Comparison of ENCODE assay signal across 18 cellular contexts in genomic region chr17:29253037-29253436, GRCh38. TPM values are rescaled to one million over a fixed set of nuclear protein-coding genes. Genes with fewer than 3 reads are reported as not detected.
A peak's percentile ranks its signal among the peaks of the same experiment; 100 is the strongest.
DNase-seq lines count a peak whose midpoint lies in the region; ATAC-seq and TF ChIP-seq lines count a peak whose summit lies in the region.
"Had no signal": no experiment of that assay in that cellular context is flagged by ENCODE, and none has a peak within 500 bp of the region (broad histone marks: within the 10 kb centered on the region; RNA-seq: fewer than 3 reads in every experiment).

No MANE protein-coding gene starts in this region.

- H4K91ac ChIP-seq in mesenchymal stem cell (ENCODE audit: low read length), result no peak overlapping the region

- H3K9me3 ChIP-seq in RWPE2 (ENCODE audit: severe bottlenecking) (no peaks in the 10 kb centered on the region), mesenchymal stem cell (ENCODE audit: control insufficient read depth, low read length) (no peaks in the 10 kb centered on the region), mucosa of descending colon (no peaks in the 10 kb centered on the region)
- H3K9me3 ChIP-seq: Caco-2, SJSA1 had no signal

- intact Hi-C loops in mucosa of descending colon (cut with DNase I, micrococcal nuclease), result no loop called here

- H3K27ac Mint-ChIP-seq in activated naive CD8-positive, alpha-beta T cell, result peak overlapping the region; percentile 52
- H3K27ac Mint-ChIP-seq in activated naive CD8-positive, alpha-beta T cell treated with anti-CD3 and anti-CD28 coated beads for 36 hours, result no peak overlapping the region
- H3K27ac Mint-ChIP-seq: IgD-negative memory B cell had no signal

- no peak overlapping the region for H2BK15ac ChIP-seq in mesenchymal stem cell (ENCODE audit: low read depth, poor library complexity, severe bottlenecking)

- no peaks in the 10 kb centered on the region for H3K79me1 ChIP-seq in mesenchymal stem cell (replicated peaks; ENCODE audit: low read length, poor library complexity, severe bottlenecking)

- H3K9me3 Mint-ChIP-seq in activated naive CD8-positive, alpha-beta T cell (ENCODE audit: low read depth), result no peaks in the 10 kb centered on the region
- H3K9me3 Mint-ChIP-seq in activated naive CD8-positive, alpha-beta T cell treated with anti-CD3 and anti-CD28 coated beads for 36 hours, result no peaks in the 10 kb centered on the region
- H3K9me3 Mint-ChIP-seq: IgD-negative memory B cell had no signal

- no peaks in the 10 kb centered on the region for H3K27me3 Mint-ChIP-seq in activated naive CD8-positive, alpha-beta T cell
- no peaks in the 10 kb centered on the region for H3K27me3 Mint-ChIP-seq in activated naive CD8-positive, alpha-beta T cell treated with anti-CD3 and anti-CD28 coated beads for 36 hours
- H3K27me3 Mint-ChIP-seq: IgD-negative memory B cell had no signal

- no peak overlapping the region for H3K4me3 Mint-ChIP-seq in activated naive CD8-positive, alpha-beta T cell
- H3K4me3 Mint-ChIP-seq in activated naive CD8-positive, alpha-beta T cell treated with anti-CD3 and anti-CD28 coated beads for 36 hours, result no peak overlapping the region
- H3K4me3 Mint-ChIP-seq: IgD-negative memory B cell had no signal

- no peak overlapping the region for H3K18ac ChIP-seq in mesenchymal stem cell (ENCODE audit: low read depth in 1 of 2, low read length in 2 of 2)

- no peak overlapping the region for H3K4ac ChIP-seq in mesenchymal stem cell (ENCODE audit: low read depth in 1 of 2, low read length in 2 of 2)

- H2BK5ac ChIP-seq in mesenchymal stem cell (ENCODE audit: low read depth, low read length, poor library complexity, severe bottlenecking), result no peak overlapping the region

- H3K9ac ChIP-seq in mesenchymal stem cell (ENCODE audit: low read length), result peak overlapping the region; percentile 0

- no peak overlapping the region for H3K14ac ChIP-seq in mesenchymal stem cell (ENCODE audit: low read length in 2 of 2)

- WGBS in mesenchymal stem cell, result no CpG with 5 or more reads among the region's 2 CpGs

- H3K4me1 Mint-ChIP-seq in activated naive CD8-positive, alpha-beta T cell (ENCODE audit: low read depth), result peaks cover 10% of the 10 kb centered on the region
- peaks cover 20% of the 10 kb centered on the region for H3K4me1 Mint-ChIP-seq in activated naive CD8-positive, alpha-beta T cell treated with anti-CD3 and anti-CD28 coated beads for 36 hours

- peaks cover 3% of the 10 kb centered on the region for H3K36me3 Mint-ChIP-seq in activated naive CD8-positive, alpha-beta T cell
- peaks cover 8% of the 10 kb centered on the region for H3K36me3 Mint-ChIP-seq in activated naive CD8-positive, alpha-beta T cell treated with anti-CD3 and anti-CD28 coated beads for 36 hours
- H3K36me3 Mint-ChIP-seq: IgD-negative memory B cell had no signal

- H4K8ac ChIP-seq in mesenchymal stem cell (ENCODE audit: low read length), result no peak overlapping the region

- TF ChIP-seq CTCF in GM12874 (IDR thresholded peaks at IDR 0.05; ENCODE audit: insufficient read depth, low read depth, low read length) (0 out of 2 replicates have a peak, but pooled peaks have one; percentile 10), RWPE2 (IDR thresholded peaks at IDR 0.05; ENCODE audit: poor library complexity, severe bottlenecking) (no peak), mucosa of descending colon (IDR thresholded peaks at IDR 0.05) (no peak)

- H3K36me3 ChIP-seq in RWPE2 (ENCODE audit: low read depth) (peaks cover 24% of the 10 kb centered on the region), mesenchymal stem cell (ENCODE audit: control insufficient read depth in 1 of 2, insufficient read depth in 2 of 2, low read depth in 1 of 2, low read length in 2 of 2) (peaks cover 5 to 9% of the 10 kb centered on the region in 2 experiments), mucosa of descending colon (ENCODE audit: low read depth) (no peaks in the 10 kb centered on the region)

- no peak overlapping the region for H3K4me2 ChIP-seq in mesenchymal stem cell (ENCODE audit: low read length, poor library complexity, severe bottlenecking)

- H3K27me3 ChIP-seq in RWPE2 (ENCODE audit: insufficient read depth, poor library complexity, severe bottlenecking), result no peaks in the 10 kb centered on the region
- no peaks in the 10 kb centered on the region for H3K27me3 ChIP-seq in mesenchymal stem cell (ENCODE audit: control insufficient read depth in 1 of 2, insufficient read depth in 1 of 2, low read length in 2 of 2)
- H3K27me3 ChIP-seq: SJSA1 had no signal

- H3K4me3 ChIP-seq in RWPE2 (ENCODE audit: severe bottlenecking) (no peak overlapping the region), mesenchymal stem cell (ENCODE audit: insufficient read depth in 1 of 2, low read depth in 1 of 2, low read length in 2 of 2) (no peak overlapping the region), mucosa of descending colon (no peak overlapping the region)
- H3K4me3 ChIP-seq: SJSA1 had no signal

- no peak overlapping the region for H2BK12ac ChIP-seq in mesenchymal stem cell (ENCODE audit: low read length in 2 of 2)

- no peak overlapping the region for H2BK120ac ChIP-seq in mesenchymal stem cell (ENCODE audit: low read depth, low read length)

- no peak for DNase-seq in activated naive CD8-positive, alpha-beta T cell treated with anti-CD3 and anti-CD28 coated beads for 36 hours
- DNase-seq in RWPE2 (ENCODE audit: low spot score) (no peak), mesenchymal stem cell (no peak), islet precursor cell (no peak), mucosa of descending colon (no peak)
- DNase-seq: Caco-2, EL, NCI-H1436, NCI-H2029, NCI-H2171, NCI-H446 treated with DMSO at 0.1 percent for 48 hours had no signal

- no peak for ATAC-seq in RWPE2 (ENCODE audit: low read depth)
- no peak for ATAC-seq in mucosa of descending colon

- H2AK5ac ChIP-seq in mesenchymal stem cell (ENCODE audit: low read length, severe bottlenecking), result no peak overlapping the region

- H3K23ac ChIP-seq in mesenchymal stem cell (ENCODE audit: low read length in 2 of 2), result no peak overlapping the region

- H3K4me1 ChIP-seq in RWPE2 (ENCODE audit: insufficient read depth, poor library complexity, severe bottlenecking) (peaks cover 27% of the 10 kb centered on the region), mesenchymal stem cell (ENCODE audit: control insufficient read depth, insufficient read depth, low read depth, low read length) (peaks cover 13% of the 10 kb centered on the region), mucosa of descending colon (ENCODE audit: low read depth) (no peaks in the 10 kb centered on the region)
- H3K4me1 ChIP-seq: Caco-2 had no signal

- peak overlapping the region; percentile 12 for H3K27ac ChIP-seq in RWPE2 (ENCODE audit: poor library complexity, severe bottlenecking)
- peak overlapping the region; percentile 19 for H3K27ac ChIP-seq in mesenchymal stem cell (ENCODE audit: low read length, poor library complexity, severe bottlenecking)
- H3K27ac ChIP-seq: RWPE1, SJSA1 had no signal

- H2AFZ ChIP-seq in mesenchymal stem cell (ENCODE audit: low read depth, low read length), result no peak overlapping the region

RNA-seq across cellular contexts. Expression of gene CRYBA1, which starts 6.4 kb away (rescaled TPM):
- total RNA-seq in activated naive CD8-positive, alpha-beta T cell treated with anti-CD3 and anti-CD28 coated beads for 36 hours, result not detected
- polyA plus RNA-seq in mesenchymal stem cell (2013, experiment 1 of 2), result not detected
- polyA plus RNA-seq in mesenchymal stem cell (2013, experiment 2 of 2), result not detected
- total RNA-seq in mucosa of descending colon, result not detected
- total RNA-seq: Caco-2, HT-29, LHCN-M2, SJSA1 had no signal
- polyA plus RNA-seq: IgD-negative memory B cell had no signal

RNA-seq across cellular contexts. Expression of gene NUFIP2, which starts 40.9 kb away (rescaled TPM):
- total RNA-seq in activated naive CD8-positive, alpha-beta T cell treated with anti-CD3 and anti-CD28 coated beads for 36 hours, result 10 to 100 TPM; 65.6 to 67.2 TPM
- polyA plus RNA-seq in mesenchymal stem cell (2013, experiment 1 of 2), result 24.4 TPM
- 22.7 TPM for polyA plus RNA-seq in mesenchymal stem cell (2013, experiment 2 of 2)
- 10 to 100 TPM; 45.3 to 47.5 (median 45.9) TPM for total RNA-seq in mucosa of descending colon
